ENCODE assay signal across 19 cellular contexts in the genomic region with DNA sequence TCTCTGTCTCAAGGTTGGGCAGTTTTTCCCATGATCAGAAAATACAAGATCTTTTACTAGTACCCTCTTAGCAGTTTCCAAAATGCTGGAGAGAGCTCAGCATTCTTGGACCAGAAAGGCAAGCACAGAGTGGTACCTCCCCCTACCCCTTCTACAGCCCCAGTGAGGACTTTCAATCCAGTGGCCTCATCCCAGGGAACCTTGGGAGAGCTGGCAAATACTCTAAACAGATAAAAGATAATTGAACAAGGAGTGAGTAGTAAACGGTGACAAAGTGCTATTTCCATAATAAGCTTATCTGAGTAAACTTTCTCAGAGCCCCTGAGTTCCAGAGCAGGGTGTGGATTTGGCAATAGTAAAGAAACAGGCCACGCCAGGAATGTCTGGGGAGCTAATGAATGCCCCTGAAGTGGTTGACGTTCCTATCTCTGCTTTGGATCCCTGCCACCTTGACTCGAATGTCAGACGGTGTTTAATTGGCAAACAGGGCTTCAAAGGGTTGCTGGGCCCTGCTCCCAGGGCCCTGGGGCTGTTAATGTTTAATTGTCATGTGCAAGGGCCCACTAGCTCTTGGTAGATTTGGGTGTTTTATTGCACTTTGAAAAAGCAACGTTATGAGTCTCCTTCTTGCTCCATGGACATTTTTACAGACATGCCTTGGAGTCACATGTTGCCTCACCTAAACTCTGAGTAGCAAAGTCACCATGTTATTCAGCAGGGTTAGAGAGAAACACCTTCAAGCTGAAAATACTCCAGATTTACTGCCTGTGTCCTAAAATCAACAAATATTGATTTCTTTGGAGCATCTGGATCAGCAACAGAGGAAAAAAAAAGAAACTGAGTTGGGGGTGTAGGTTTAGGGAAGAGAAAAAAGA.
DNase-seq lines count a peak whose midpoint lies in the region; ATAC-seq, FAIRE-seq and TF ChIP-seq lines count a peak whose summit lies in the region.
"Had no signal": no experiment of that assay in that cellular context is flagged by ENCODE, and none has a peak within 500 bp of the region (broad histone marks: within the 10 kb centered on the region; RNA-seq: fewer than 3 reads in every experiment).

No MANE protein-coding gene starts in this region.

- no peaks in the 10 kb centered on the region for H3K27me3 Mint-ChIP-seq in endodermal cell (ENCODE audit: insufficient read depth)

- H3K4me3 ChIP-seq in A549 (no peak overlapping the region), HUES48 (ENCODE audit: low read depth, low read length) (no peak overlapping the region), endodermal cell (ENCODE audit: low read length) (peak overlapping the region; percentile 2), lung (no peak overlapping the region), osteoblast (ENCODE audit: insufficient read depth, low read length) (no peak overlapping the region)

- H4K20me1 ChIP-seq in osteoblast (ENCODE audit: insufficient read depth, low read length): no peaks in the 10 kb centered on the region

- DNase-seq in A549 (ENCODE audit: low read depth in 1 of 2, low spot score in 1 of 2) (peak; percentile 10 to 65), endodermal cell (peak; percentile 79), lung (ENCODE audit: low spot score) (peak; percentile 88), NCI-H1436 treated with DMSO at 0.1 percent for 48 hours (lab: John Stamatoyannopoulos, UW) (no peak), erythroblast (lab: John Stamatoyannopoulos, UW) (no peak), osteoblast (ENCODE audit: insufficient read length, low spot score, missing footprints) (no peak)
- DNase-seq: cerebellar nuclear complex; hypothalamus; NCI-H524 treated with DMSO at 0.1 percent for 48 hours; stimulated activated CD4-positive, alpha-beta T cell treated with anti-CD3 and anti-CD28 coated beads, Interleukin-4, amount 100 ng/mL, for 4 hours; stimulated activated naive CD4-positive, alpha-beta T cell; WERI-Rb-1 had no signal

- peak overlapping the region; percentile 16 for H3K4me3 Mint-ChIP-seq in endodermal cell
- H3K4me3 Mint-ChIP-seq: B cell had no signal

- no peak for FAIRE-seq in A549 (lab: Jason Lieb, UNC)
- FAIRE-seq: H1 had no signal

- TF ChIP-seq CTCF in A549 (IDR thresholded peaks at IDR 0.05) (no peak), endodermal cell (conservative IDR thresholded peaks at IDR 0.05) (no peak), lung (IDR thresholded peaks at IDR 0.05; ENCODE audit: control extremely low read depth, extremely low read depth) (no peak), osteoblast (IDR thresholded peaks at IDR 0.05; ENCODE audit: extremely low read depth, low read depth, low read length) (no peak)

- CTCF ChIA-PET in A549 (lab: Yijun Ruan, JAX): interaction anchor here (0.6 kb wide), 1 partner anchor 155 kb away, joined by 3 read pairs; no protein-coding TSS in a partner anchor

- TF ChIP-seq RAD21 in A549 (conservative IDR thresholded peaks at IDR 0.05 in 1 of 2, IDR thresholded peaks at IDR 0.05 in 1 of 2): no peak

- H3K36me3 ChIP-seq in HUES48 (ENCODE audit: control insufficient read depth, insufficient read depth, low read length) (no peaks in the 10 kb centered on the region), endodermal cell (ENCODE audit: control insufficient read depth, insufficient read depth, low read length) (no peaks in the 10 kb centered on the region), lung (ENCODE audit: control insufficient read depth in 2 of 2, insufficient read depth in 2 of 2, low read length in 2 of 2) (no peaks in the 10 kb centered on the region), osteoblast (ENCODE audit: insufficient read depth, low read length) (no peaks in the 10 kb centered on the region)
- H3K36me3 ChIP-seq: WERI-Rb-1 had no signal

- no peaks in the 10 kb centered on the region for H3K36me3 Mint-ChIP-seq in endodermal cell (ENCODE audit: low read depth)
- H3K36me3 Mint-ChIP-seq: activated naive CD4-positive, alpha-beta T cell treated with anti-CD3 and anti-CD28 coated beads, Interleukin-2, amount 50 U/mL, for 72 hours had no signal

- H3K9me3 ChIP-seq in A549 (no peaks in the 10 kb centered on the region), HUES48 (ENCODE audit: control insufficient read depth, insufficient read depth, low read length) (no peaks in the 10 kb centered on the region), endodermal cell (ENCODE audit: control insufficient read depth, low read length) (peaks cover 12% of the 10 kb centered on the region), lung (ENCODE audit: control insufficient read depth in 2 of 2, insufficient read depth in 1 of 2, low read length in 1 of 2) (no peaks in the 10 kb centered on the region), osteoblast (ENCODE audit: low read depth, low read length) (no peaks in the 10 kb centered on the region)

- H3K9ac ChIP-seq in HUES48 (ENCODE audit: low read depth, low read length) (no peak overlapping the region), endodermal cell (ENCODE audit: extremely low read depth, low read length, poor library complexity, severe bottlenecking) (peak overlapping the region; percentile 31)

- TF ChIP-seq EP300 in A549 (IDR thresholded peaks at IDR 0.05): no peak

- H3K4me1 Mint-ChIP-seq in endodermal cell: peaks cover 31% of the 10 kb centered on the region
- H3K4me1 Mint-ChIP-seq: B cell had no signal

- ATAC-seq in A549: peak; percentile 43 to 56; a peak in 5 of 6 replicates
- peak; percentile 80 for ATAC-seq in lung (ENCODE audit: insufficient read depth, low FRiP score)
- ATAC-seq in GM21526 (IDR thresholded peaks at IDR 0.05; ENCODE audit: low FRiP score, unreplicated experiment): no peak
- ATAC-seq: activated naive CD4-positive, alpha-beta T cell treated with anti-CD3 and anti-CD28 coated beads, Interleukin-2, amount 50 U/mL, for 72 hours had no signal

- no peaks in the 10 kb centered on the region for H3K9me3 Mint-ChIP-seq in endodermal cell
- H3K9me3 Mint-ChIP-seq: activated naive CD4-positive, alpha-beta T cell treated with anti-CD3 and anti-CD28 coated beads, Interleukin-2, amount 50 U/mL, for 72 hours had no signal

- H3K4me2 ChIP-seq in A549 (no peak overlapping the region), osteoblast (ENCODE audit: insufficient read depth, low read length) (no peak overlapping the region)

- WGBS in A549 (ENCODE audit: missing lambda C conversion rate): 0% methylated on average over 6 of the region's 6 CpGs
- WGBS in endodermal cell (ENCODE audit: insufficient coverage in 1 of 2, insufficient read length in 1 of 2), 2 experiments: 32 to 38% methylated on average over 4 to 6 of the region's 6 CpGs
- whole genome bisulfite sequencing in lung, 2 donors: 27 to 63% methylated on average over 6 of the region's 6 CpGs

- H3K4me1 ChIP-seq in A549 (no peaks in the 10 kb centered on the region), HUES48 (ENCODE audit: control insufficient read depth, insufficient read depth, low read length) (no peaks in the 10 kb centered on the region; the same call in 1 of the 2 replicates), endodermal cell (ENCODE audit: control insufficient read depth, insufficient read depth, low read length) (peaks cover 22% of the 10 kb centered on the region), lung (ENCODE audit: control insufficient read depth in 2 of 2, insufficient read depth in 2 of 2, low read length in 2 of 2) (peaks cover 3 to 6% of the 10 kb centered on the region in 2 donors), osteoblast (ENCODE audit: insufficient read depth, low read length) (no peaks in the 10 kb centered on the region)

- no peak overlapping the region for H2AFZ ChIP-seq in osteoblast (ENCODE audit: low read length)

- no peak for TF ChIP-seq POLR2A in A549 (IDR thresholded peaks at IDR 0.05; ENCODE audit: low read length)
- no peak for TF ChIP-seq POLR2A in erythroblast (IDR thresholded peaks at IDR 0.05; ENCODE audit: low read length)

- H3K27ac ChIP-seq in A549 (no peak overlapping the region), HUES48 (ENCODE audit: low read depth, low read length) (peak overlapping the region; percentile 51), endodermal cell (ENCODE audit: low read depth, low read length) (no peak overlapping the region), lung (ENCODE audit: low read depth in 1 of 2, low read length in 1 of 2) (no peak overlapping the region), osteoblast (ENCODE audit: low read depth, low read length) (no peak overlapping the region)
- H3K27ac ChIP-seq: epithelial cell of prostate, HL-60, WERI-Rb-1 had no signal

- no peaks in the 10 kb centered on the region for H3K79me2 ChIP-seq in osteoblast (ENCODE audit: insufficient read depth, low read length)

- no peaks in the 10 kb centered on the region for H3K27me3 ChIP-seq in HUES48 (ENCODE audit: control insufficient read depth, insufficient read depth, low read length)
- H3K27me3 ChIP-seq in endodermal cell (ENCODE audit: control insufficient read depth, insufficient read depth, low read length, poor library complexity, severe bottlenecking): no peaks in the 10 kb centered on the region
- no peaks in the 10 kb centered on the region for H3K27me3 ChIP-seq in lung (ENCODE audit: control insufficient read depth, insufficient read depth)
- no peaks in the 10 kb centered on the region for H3K27me3 ChIP-seq in osteoblast (ENCODE audit: insufficient read depth, low read length)

- peak overlapping the region; percentile 88 for H3K27ac Mint-ChIP-seq in endodermal cell
- H3K27ac Mint-ChIP-seq: activated naive CD4-positive, alpha-beta T cell treated with anti-CD3 and anti-CD28 coated beads, Interleukin-2, amount 50 U/mL, for 72 hours; B cell had no signal

- POLR2A ChIA-PET in A549 (lab: Yijun Ruan, JAX): no interaction called here

TF ChIP-seq in A549, 52 proteins besides CTCF, POLR2A, EP300 and RAD21 (continues in another document):
- TF ChIP-seq, protein P1, sequence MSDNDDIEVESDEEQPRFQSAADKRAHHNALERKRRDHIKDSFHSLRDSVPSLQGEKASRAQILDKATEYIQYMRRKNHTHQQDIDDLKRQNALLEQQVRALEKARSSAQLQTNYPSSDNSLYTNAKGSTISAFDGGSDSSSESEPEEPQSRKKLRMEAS (IDR thresholded peaks at IDR 0.05): no peak
- no peak for TF ChIP-seq PBX3 (IDR thresholded peaks at IDR 0.05)
- no peak for TF ChIP-seq SREBF2 (IDR thresholded peaks at IDR 0.05)
- no peak for TF ChIP-seq ZSCAN20 (CRISPR knock-in tag; IDR thresholded peaks at IDR 0.05)
- no peak for TF ChIP-seq NFE2L2 (conservative IDR thresholded peaks at IDR 0.05; ENCODE audit: low read length)
- TF ChIP-seq CHD2 (IDR thresholded peaks at IDR 0.05; ENCODE audit: low read length, partially characterized antibody): no peak

Comparison
In these comparisons a context has a peak if more than half of its experiments do, and no peak if none do; other contexts are left out.
1. DNase-seq: peak in A549 (2 of 2), endodermal cell (single experiment) and lung (single experiment); none in NCI-H1436 treated with DMSO at 0.1 percent for 48 hours (single experiment), erythroblast (0 of 2) and osteoblast (single experiment).